Comparison of ENCODE assay signal across 10 cellular contexts in the genomic region with DNA sequence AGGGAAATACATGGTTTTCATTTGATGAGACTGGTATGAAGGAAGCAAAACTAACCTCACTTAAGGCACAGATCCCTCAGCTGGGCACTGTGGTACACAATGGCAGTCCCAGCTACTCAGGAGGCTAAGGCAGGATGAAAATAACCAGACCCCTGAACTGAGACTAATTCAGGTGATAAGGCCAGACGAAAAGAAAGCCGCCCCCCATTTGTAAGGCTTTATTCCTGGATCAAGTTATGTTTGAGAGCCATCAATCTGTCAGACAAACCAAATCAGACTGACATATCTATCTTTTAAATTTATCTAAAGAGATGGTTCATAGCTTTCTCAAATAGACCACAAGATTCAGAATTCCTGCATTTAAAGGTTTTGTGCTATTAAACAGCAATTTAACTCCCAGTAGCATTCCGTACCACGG. TPM values are rescaled to one million over a fixed set of nuclear protein-coding genes. Genes with fewer than 3 reads are reported as not detected.
DNase-seq lines count a peak whose midpoint lies in the region; ATAC-seq and TF ChIP-seq lines count a peak whose summit lies in the region.
"Had no signal": no experiment of that assay in that cellular context is flagged by ENCODE, and none has a peak within 500 bp of the region (broad histone marks: within the 10 kb centered on the region; RNA-seq: fewer than 3 reads in every experiment).

No MANE protein-coding gene starts in this region.

- CTCF ChIA-PET in activated CD4-positive, alpha-beta T cell treated with anti-CD3 and anti-CD28 coated beads for 36 hours (lab: Charles Lee), result interaction anchor here (0.9 to 2.8 kb wide), 8 partner anchors 12 to 210 kb away, joined by 3 to 11 read pairs (median 6); no protein-coding TSS in a partner anchor
- CTCF ChIA-PET in OCI-LY7 (lab: Charles Lee; ENCODE audit: unreplicated experiment), result no interaction called here

- H3K4me1 Mint-ChIP-seq in activated CD4-positive, alpha-beta T cell treated with anti-CD3 and anti-CD28 coated beads for 36 hours, result peaks cover 75% of the 10 kb centered on the region
- H3K4me1 Mint-ChIP-seq in chondrocyte (ENCODE audit: low read depth) (peaks cover 36% of the 10 kb centered on the region), osteocyte (ENCODE audit: unreplicated experiment) (peaks cover 31% of the 10 kb centered on the region)

- no peaks in the 10 kb centered on the region for H3K27me3 Mint-ChIP-seq in activated CD4-positive, alpha-beta T cell treated with anti-CD3 and anti-CD28 coated beads for 36 hours
- H3K27me3 Mint-ChIP-seq in chondrocyte (ENCODE audit: low read depth), result no peaks in the 10 kb centered on the region
- H3K27me3 Mint-ChIP-seq in osteocyte (ENCODE audit: unreplicated experiment), result no peaks in the 10 kb centered on the region

- peaks cover 48% of the 10 kb centered on the region for H3K4me1 ChIP-seq in OCI-LY7 (ENCODE audit: insufficient read depth, low read length, poor library complexity, severe bottlenecking)

- no peaks in the 10 kb centered on the region for H3K9me3 Mint-ChIP-seq in activated CD4-positive, alpha-beta T cell treated with anti-CD3 and anti-CD28 coated beads for 36 hours (ENCODE audit: low read depth)
- H3K9me3 Mint-ChIP-seq in chondrocyte (ENCODE audit: low read depth) (no peaks in the 10 kb centered on the region), osteocyte (ENCODE audit: unreplicated experiment) (no peaks in the 10 kb centered on the region)

- H3K4me3 ChIP-seq in OCI-LY7 (ENCODE audit: low read depth, low read length, poor library complexity, severe bottlenecking), result peak overlapping the region; percentile 14

- intact Hi-C loops in activated CD4-positive, alpha-beta T cell treated with anti-CD3 and anti-CD28 coated beads for 36 hours (cut with DNase I, micrococcal nuclease), result loop anchor here in 1 of 2 experiments (10.0 kb wide), 2 partner anchors 378 to 432 kb away; a partner anchor contains a TSS
- intact Hi-C loops in OCI-LY7 (cut with micrococcal nuclease; ENCODE audit: unreplicated experiment), result loop anchor here (10.0 kb wide), 1 partner anchor 432 kb away; no protein-coding TSS in a partner anchor

- H3K4me2 ChIP-seq in OCI-LY7 (ENCODE audit: low read length), result peak overlapping the region; percentile 79

- H2AFZ ChIP-seq in OCI-LY7 (ENCODE audit: low read length), result no peak overlapping the region

- peaks cover 90% of the 10 kb centered on the region for H3K79me2 ChIP-seq in OCI-LY7 (ENCODE audit: insufficient read depth, low read depth, low read length)

- TF ChIP-seq CTCF in OCI-LY7 (conservative IDR thresholded peaks at IDR 0.05; ENCODE audit: low read length) (no peak), chondrocyte (IDR thresholded peaks at IDR 0.05) (no peak), osteocyte (IDR thresholded peaks at IDR 0.05) (no peak)

- H3K27ac ChIP-seq in OCI-LY7 (ENCODE audit: low read depth, low read length, poor library complexity, severe bottlenecking), result no peak overlapping the region

- H3K27ac Mint-ChIP-seq in activated CD4-positive, alpha-beta T cell treated with anti-CD3 and anti-CD28 coated beads for 36 hours, result peak overlapping the region; percentile 94
- H3K27ac Mint-ChIP-seq in chondrocyte (ENCODE audit: unreplicated experiment), result peak overlapping the region; percentile 41
- H3K27ac Mint-ChIP-seq in osteocyte (ENCODE audit: unreplicated experiment), result peak overlapping the region; percentile 38

- ATAC-seq in activated CD4-positive, alpha-beta T cell treated with anti-CD3 and anti-CD28 coated beads for 36 hours, result no peak

- peaks cover 55% of the 10 kb centered on the region for H4K20me1 ChIP-seq in OCI-LY7 (ENCODE audit: insufficient read depth, low read length)

- no peaks in the 10 kb centered on the region for H3K9me3 ChIP-seq in OCI-LY7 (ENCODE audit: low read length)

- H3K9me2 ChIP-seq in OCI-LY7 (ENCODE audit: insufficient read depth, low read length), result no peaks in the 10 kb centered on the region

- BruUV-seq in OCI-LY7 (replicated peaks; lab: Mats Ljungman, UMichigan), result no TSS peak

- no peak for DNase-seq in activated CD4-positive, alpha-beta T cell treated with anti-CD3 and anti-CD28 coated beads for 36 hours
- DNase-seq in activated CD4-positive, alpha-beta T cell treated with anti-CD3 and anti-CD28 coated beads, Interleukin-2, amount 50 U/mL, for 48 hours, result no peak
- DNase-seq in OCI-LY7 (ENCODE audit: low spot score) (no peak), chondrocyte (ENCODE audit: low spot score) (no peak), osteocyte (ENCODE audit: extremely low spot score, unreplicated experiment) (no peak), SHP77 treated with DMSO at 0.1 percent for 48 hours (lab: John Stamatoyannopoulos, UW) (no peak), dermis blood vessel endothelial cell (no peak)
- no peak for DNase-seq in stimulated activated CD8-positive, alpha-beta memory T cell treated with anti-CD3 and anti-CD28 coated beads, Interleukin-4, amount 100 ng/mL, for 48 hours
- DNase-seq: GDM1, NCI-H1105 had no signal

- peaks cover 91% of the 10 kb centered on the region for H3K36me3 ChIP-seq in OCI-LY7 (ENCODE audit: insufficient read depth, low read length)

- peak overlapping the region; percentile 94 for H3K4me3 Mint-ChIP-seq in activated CD4-positive, alpha-beta T cell treated with anti-CD3 and anti-CD28 coated beads for 36 hours
- H3K4me3 Mint-ChIP-seq in chondrocyte (ENCODE audit: unreplicated experiment) (no peak overlapping the region), osteocyte (ENCODE audit: unreplicated experiment) (no peak overlapping the region)

- POLR2A ChIA-PET in activated CD4-positive, alpha-beta T cell treated with anti-CD3 and anti-CD28 coated beads for 36 hours (lab: Charles Lee), result interaction anchor here (0.6 to 1.9 kb wide), 5 partner anchors 9 to 140 kb away, joined by 3 to 9 read pairs (median 5); no protein-coding TSS in a partner anchor
- POLR2A ChIA-PET in OCI-LY7 (lab: Charles Lee), result interaction anchor here (1.5 kb wide), 1 partner anchor 183 kb away, joined by 3 read pairs; no protein-coding TSS in a partner anchor

- H3K36me3 Mint-ChIP-seq in activated CD4-positive, alpha-beta T cell treated with anti-CD3 and anti-CD28 coated beads for 36 hours (ENCODE audit: low read depth), result peaks cover 83% of the 10 kb centered on the region
- H3K36me3 Mint-ChIP-seq in chondrocyte (ENCODE audit: low read depth) (peaks cover 43% of the 10 kb centered on the region), osteocyte (ENCODE audit: unreplicated experiment) (peaks cover 49% of the 10 kb centered on the region)

RNA-seq across cellular contexts. Expression of a gene that starts 4.1 kb away (rescaled TPM):
- 100 to 1,000 TPM; 194 to 309 TPM for total RNA-seq in activated CD4-positive, alpha-beta T cell treated with anti-CD3 and anti-CD28 coated beads for 36 hours
- total RNA-seq in OCI-LY7 (2014; rRNA removed; shearing (Covaris generic)), result 316 and 337 TPM in 2 replicates
- total RNA-seq in OCI-LY7 (2022) (278 and 320 TPM in 2 replicates), chondrocyte (63.6 to 87.0 TPM (median 67.5 TPM) in 3 replicates), osteocyte (100 and 103 TPM in 2 replicates), dermis blood vessel endothelial cell (145 and 170 TPM in 2 replicates)

RNA-seq across cellular contexts. Expression of a gene that starts 31.0 kb away (rescaled TPM):
- 10 to 100 TPM; 28.4 to 31.6 TPM for total RNA-seq in activated CD4-positive, alpha-beta T cell treated with anti-CD3 and anti-CD28 coated beads for 36 hours
- total RNA-seq in OCI-LY7 (2014; rRNA removed; shearing (Covaris generic)), result 11.7 and 16.5 TPM in 2 replicates
- total RNA-seq in OCI-LY7 (2022) (26.0 and 26.6 TPM in 2 replicates), chondrocyte (9.8 to 12.6 TPM (median 12.0 TPM) in 3 replicates), osteocyte (11.3 and 12.3 TPM in 2 replicates), dermis blood vessel endothelial cell (12.6 and 16.7 TPM in 2 replicates)

Comparison
In these comparisons a context has a peak if more than half of its experiments do, and no peak if none do; other contexts are left out.
1. H3K27ac Mint-ChIP-seq: peak in every context shown above with its lines; median percentile 94 in activated CD4-positive, alpha-beta T cell treated with anti-CD3 and anti-CD28 coated beads for 36 hours; 41 in chondrocyte; 38 in osteocyte.